Comparison of ENCODE assay signal across 8 cellular contexts in the genomic region with DNA sequence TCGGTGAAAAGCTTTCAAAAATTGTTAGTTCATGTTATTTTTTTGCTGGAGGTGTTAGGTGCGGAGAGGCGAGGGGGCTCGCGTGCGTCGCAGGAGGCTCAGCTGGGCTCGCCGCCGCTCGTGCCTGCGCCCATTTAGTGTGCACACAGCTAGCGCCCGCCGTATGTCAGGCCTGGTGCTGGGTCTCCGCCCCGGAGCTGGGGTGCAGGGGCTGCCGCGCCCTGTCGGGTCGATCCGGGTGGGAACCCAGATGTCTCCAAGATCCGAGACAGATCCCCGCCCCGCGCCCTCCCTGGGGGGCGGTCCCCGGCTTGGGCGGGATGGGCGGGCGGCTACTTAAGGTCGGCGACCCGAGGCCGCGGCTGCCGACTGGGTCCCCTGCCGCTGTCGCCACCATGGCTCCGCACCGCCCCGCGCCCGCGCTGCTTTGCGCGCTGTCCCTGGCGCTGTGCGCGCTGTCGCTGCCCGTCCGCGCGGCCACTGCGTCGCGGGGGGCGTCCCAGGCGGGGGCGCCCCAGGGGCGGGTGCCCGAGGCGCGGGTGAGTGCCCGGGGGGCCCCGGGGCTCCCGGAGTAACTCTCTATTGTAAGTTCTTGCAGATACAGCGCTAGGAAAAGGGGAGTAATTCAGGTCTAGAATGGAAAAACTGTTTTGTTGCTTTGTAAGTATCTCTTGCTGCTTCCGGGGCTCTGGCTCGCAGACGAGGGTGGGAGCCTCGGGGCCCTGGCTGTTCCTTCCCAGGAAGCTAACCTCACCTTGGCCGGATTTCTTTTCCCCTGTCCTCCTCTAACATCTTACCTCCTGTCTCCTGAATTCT. TPM values are rescaled to one million over a fixed set of nuclear protein-coding genes. Genes with fewer than 3 reads are reported as not detected.
DNase-seq lines count a peak whose midpoint lies in the region; ATAC-seq and TF ChIP-seq lines count a peak whose summit lies in the region.

No MANE protein-coding gene starts in this region.

- peak overlapping the region; percentile 94 for H3K27ac ChIP-seq in right cardiac atrium (ENCODE audit: low read length)

- no peak overlapping the region for H3K27ac Mint-ChIP-seq in progenitor cell of endocrine pancreas

- H3K9me3 ChIP-seq in adipocyte (ENCODE audit: control insufficient read depth, low read length) (no peaks in the 10 kb centered on the region), right cardiac atrium (ENCODE audit: control insufficient read depth, low read length) (no peaks in the 10 kb centered on the region)

- 2% methylated on average over 74 of the region's 74 CpGs for WGBS in right cardiac atrium

- TF ChIP-seq CTCF in GM10266 (IDR thresholded peaks at IDR 0.05; ENCODE audit: control insufficient read depth, insufficient read depth, low read depth, missing control alignments) (peak; percentile 17), progenitor cell of endocrine pancreas (IDR thresholded peaks at IDR 0.05; ENCODE audit: unreplicated experiment) (no peak)

- H3K4me1 Mint-ChIP-seq in progenitor cell of endocrine pancreas (ENCODE audit: low read depth), result peaks cover 30% of the 10 kb centered on the region

- H3K4me3 Mint-ChIP-seq in progenitor cell of endocrine pancreas (ENCODE audit: low read depth), result peak overlapping the region; percentile 71

- H3K4me1 ChIP-seq in adipocyte (ENCODE audit: control insufficient read depth, insufficient read depth, low read length) (peaks cover 85% of the 10 kb centered on the region), right cardiac atrium (ENCODE audit: control insufficient read depth, insufficient read depth, low read length) (peaks cover 31% of the 10 kb centered on the region)

- H3K9me3 Mint-ChIP-seq in progenitor cell of endocrine pancreas (ENCODE audit: low read depth), result no peaks in the 10 kb centered on the region

- H3K36me3 Mint-ChIP-seq in progenitor cell of endocrine pancreas (ENCODE audit: insufficient read depth), result no peaks in the 10 kb centered on the region

- peak overlapping the region; percentile 88 for H3K9ac ChIP-seq in adipocyte (ENCODE audit: low read length)

- DNase-seq in GM10266 (ENCODE audit: extremely low spot score) (peak; percentile 60), adipocyte (ENCODE audit: low read depth) (no peak), right cardiac atrium (peak; percentile 92 to 97 (median 96)), progenitor cell of endocrine pancreas (ENCODE audit: low spot score, unreplicated experiment) (no peak)
- no peak for DNase-seq in Jurkat, Clone E6-1 (ENCODE audit: low read depth, low spot score)

- H3K36me3 ChIP-seq in adipocyte (ENCODE audit: control insufficient read depth, insufficient read depth, low read length, severe bottlenecking), result peaks cover 28% of the 10 kb centered on the region

- peak overlapping the region; percentile 46 for H3K4me3 ChIP-seq in Jurkat, Clone E6-1 (ENCODE audit: low read length)
- H3K4me3 ChIP-seq in adipocyte (ENCODE audit: low read length), result peak overlapping the region; percentile 82
- H3K4me3 ChIP-seq in right cardiac atrium (ENCODE audit: low read length), result peak overlapping the region; percentile 94

- intact Hi-C loops in right cardiac atrium (cut with DNase I), result loop anchor here in 1 of 4 donors (10.0 kb wide), 1 partner anchor 85 kb away; no protein-coding TSS in a partner anchor

- H3K27me3 ChIP-seq in adipocyte (replicated peaks; ENCODE audit: control insufficient read depth, insufficient read depth, low read length), result no peaks in the 10 kb centered on the region
- no peaks in the 10 kb centered on the region for H3K27me3 ChIP-seq in right cardiac atrium (ENCODE audit: control insufficient read depth, insufficient read depth)

- peak; percentile 83 to 86 for ATAC-seq in right cardiac atrium
- no peak for ATAC-seq in GM18502 (IDR thresholded peaks at IDR 0.05; ENCODE audit: poor library complexity, unreplicated experiment)
- no peak for ATAC-seq in HG03457 (IDR thresholded peaks at IDR 0.05; ENCODE audit: unreplicated experiment)
- ATAC-seq in GM18868 (IDR thresholded peaks at IDR 0.05; ENCODE audit: unreplicated experiment), result no peak

- H3K27me3 Mint-ChIP-seq in progenitor cell of endocrine pancreas, result peaks cover 8% of the 10 kb centered on the region

RNA-seq across cellular contexts. Expression of gene GSN, which starts 31.7 kb away (rescaled TPM):
- 21.1 TPM for polyA plus RNA-seq in Jurkat, Clone E6-1 (2012; ENCODE audit: insufficient read depth, insufficient read length)
- total RNA-seq in right cardiac atrium, result 1,000 to 10,000 TPM in 3 of 4 donors, 100 to 1,000 TPM in 1; 949 to 1,838 (median 1,489) TPM
- 1,813 TPM for polyA plus RNA-seq in right cardiac atrium
- 35.0 and 41.4 TPM in 2 replicates for total RNA-seq in progenitor cell of endocrine pancreas

Comparison
In these comparisons a context has a peak if more than half of its experiments do, and no peak if none do; other contexts are left out.
1. DNase-seq: peak in GM10266 (single experiment) and right cardiac atrium (3 of 3); none in Jurkat, Clone E6-1 (single experiment), adipocyte (single experiment) and progenitor cell of endocrine pancreas (single experiment).
2. ATAC-seq: peak in right cardiac atrium (2 of 2); none in GM18502 (single experiment), HG03457 (single experiment) and GM18868 (single experiment).
3. RNA of gene GSN, which starts 31.7 kb away (total RNA-seq): 949 to 1,838 TPM in right cardiac atrium; 35.0 to 41.4 TPM in progenitor cell of endocrine pancreas; every median in the first group is over 10 times any median in the second.
4. Peak in every context shown above with its lines, with median percentiles within 50 percentile points of each other: H3K4me3 ChIP-seq.